10 cellular contexts compared by ENCODE assay signal in genomic region chr5:112069329-112069728, GRCh38.
"Had no signal": no experiment of that assay in that cellular context is flagged by ENCODE, and none has a peak within 500 bp of the region (broad histone marks: within the 10 kb centered on the region; RNA-seq: fewer than 3 reads in every experiment).

No MANE protein-coding gene starts in this region.

- H3K4me3 ChIP-seq: GM23248, GM23338, HAP-1 had no signal

- H3K27ac ChIP-seq: GM23248 had no signal

- ATAC-seq: GM23338, HCT116 had no signal

- H3K9me3 ChIP-seq: HAP-1 had no signal

- DNase-seq: GM23248, GOT3, H7, H9, HCEC 1CT, HFFc6 had no signal

- H3K9ac ChIP-seq: GM23248 had no signal

- FAIRE-seq: H54 had no signal

- H3K4me1 ChIP-seq: HAP-1 had no signal

- H3K36me3 ChIP-seq: HAP-1 had no signal

- H2AFZ ChIP-seq: GM23248 had no signal

- H3K4me2 ChIP-seq: GM23338 had no signal
